Comparison of ENCODE assay signal across 18 cellular contexts in genomic region chr9:98130576-98131228, GRCh38. TPM values are rescaled to one million over a fixed set of nuclear protein-coding genes. Genes with fewer than 3 reads are reported as not detected.
DNase-seq lines count a peak whose midpoint lies in the region; ATAC-seq and TF ChIP-seq lines count a peak whose summit lies in the region.
"Had no signal": no experiment of that assay in that cellular context is flagged by ENCODE, and none has a peak within 500 bp of the region (broad histone marks: within the 10 kb centered on the region; RNA-seq: fewer than 3 reads in every experiment).

No MANE protein-coding gene starts in this region.

- no peak overlapping the region for H3K4me3 Mint-ChIP-seq in central memory CD8-positive, alpha-beta T cell
- no peak overlapping the region for H3K4me3 Mint-ChIP-seq in naive thymus-derived CD4-positive, alpha-beta T cell
- H3K4me3 Mint-ChIP-seq: CD4-positive, CD25-positive, alpha-beta regulatory T cell; HFFc6 had no signal

- H3K4me2 ChIP-seq in hepatocyte: no peak overlapping the region
- H3K4me2 ChIP-seq: A549 had no signal

- DNase-seq in activated naive CD4-positive, alpha-beta T cell treated with anti-CD3 and anti-CD28 coated beads, Interleukin-2, amount 50 U/mL, for 72 hours (ENCODE audit: low spot score in 2 of 2): no peak
- DNase-seq in activated naive CD4-positive, alpha-beta T cell treated with anti-CD3 and anti-CD28 coated beads, Interleukin-2, amount 50 U/mL, for 16 hours: no peak
- DNase-seq in central memory CD8-positive, alpha-beta T cell (ENCODE audit: low spot score in 2 of 2): no peak
- DNase-seq in naive thymus-derived CD4-positive, alpha-beta T cell: no peak
- no peak for DNase-seq in hepatocyte (ENCODE audit: low spot score)
- DNase-seq in H4 (ENCODE audit: low spot score): no peak
- no peak for DNase-seq in ecto neural progenitor cell (ENCODE audit: low spot score)
- DNase-seq in hypothalamus (lab: John Stamatoyannopoulos, UW): no peak
- DNase-seq: CD4-positive, CD25-positive, alpha-beta regulatory T cell; DMS79; GOT3; HFFc6; NCI-H146; NCI-H2081 treated with DMSO at 0.1 percent for 48 hours; NCI-H524 treated with DMSO at 0.1 percent for 48 hours had no signal

- TF ChIP-seq CTCF in hepatocyte (IDR thresholded peaks at IDR 0.05; ENCODE audit: poor library complexity): no peak

- no peaks in the 10 kb centered on the region for H3K9me3 ChIP-seq in naive thymus-derived CD4-positive, alpha-beta T cell (ENCODE audit: control insufficient read depth in 2 of 3, low read length in 3 of 3)
- H3K9me3 ChIP-seq in hepatocyte (ENCODE audit: low read depth): no peaks in the 10 kb centered on the region
- H3K9me3 ChIP-seq: A549 had no signal

- CTCF ChIA-PET in naive thymus-derived CD4-positive, alpha-beta T cell (lab: Charles Lee): no interaction called here

- H3K27me3 Mint-ChIP-seq in central memory CD8-positive, alpha-beta T cell: no peaks in the 10 kb centered on the region
- no peaks in the 10 kb centered on the region for H3K27me3 Mint-ChIP-seq in naive thymus-derived CD4-positive, alpha-beta T cell
- H3K27me3 Mint-ChIP-seq: CD4-positive, CD25-positive, alpha-beta regulatory T cell had no signal

- no peak for ATAC-seq in activated naive CD4-positive, alpha-beta T cell treated with anti-CD3 and anti-CD28 coated beads, Interleukin-2, amount 50 U/mL, for 72 hours
- ATAC-seq in central memory CD8-positive, alpha-beta T cell (replicated peaks; ENCODE audit: extremely low read depth, poor library complexity, severe bottlenecking): no peak
- no peak for ATAC-seq in naive thymus-derived CD4-positive, alpha-beta T cell
- ATAC-seq: A549, GM12878 had no signal

- no peaks in the 10 kb centered on the region for H3K4me1 ChIP-seq in naive thymus-derived CD4-positive, alpha-beta T cell (ENCODE audit: control insufficient read depth in 2 of 2, insufficient read depth in 2 of 2, low read length in 2 of 2)
- no peaks in the 10 kb centered on the region for H3K4me1 ChIP-seq in hepatocyte (ENCODE audit: insufficient read depth)
- H3K4me1 ChIP-seq: A549 had no signal

- WGBS in hepatocyte (ENCODE audit: low lambda C conversion rate, missing lambda C conversion rate): 90% methylated on average over 13 of the region's 13 CpGs

- no peaks in the 10 kb centered on the region for H3K4me1 Mint-ChIP-seq in central memory CD8-positive, alpha-beta T cell
- H3K4me1 Mint-ChIP-seq in naive thymus-derived CD4-positive, alpha-beta T cell: peaks cover 0 to 16% (median 7%) of the 10 kb centered on the region in 7 donors

- intact Hi-C loops in naive thymus-derived CD4-positive, alpha-beta T cell (cut with micrococcal nuclease): no loop called here

- H3K9me2 ChIP-seq in hepatocyte (replicated peaks; ENCODE audit: insufficient read depth): no peaks in the 10 kb centered on the region

- peak overlapping the region; percentile 56 to 77 for H3K27ac Mint-ChIP-seq in activated naive CD4-positive, alpha-beta T cell treated with anti-CD3 and anti-CD28 coated beads, Interleukin-2, amount 50 U/mL, for 72 hours
- peak overlapping the region; percentile 48 for H3K27ac Mint-ChIP-seq in central memory CD8-positive, alpha-beta T cell (ENCODE audit: low read depth)
- H3K27ac Mint-ChIP-seq in naive thymus-derived CD4-positive, alpha-beta T cell: peak overlapping the region in 5 of 9 donors; percentile 41 to 69 (median 49)
- H3K27ac Mint-ChIP-seq: HFFc6 had no signal

- no peaks in the 10 kb centered on the region for H3K27me3 ChIP-seq in naive thymus-derived CD4-positive, alpha-beta T cell (ENCODE audit: control insufficient read depth in 2 of 2, insufficient read depth in 2 of 2, low read length in 2 of 2)
- H3K27me3 ChIP-seq in hepatocyte: no peaks in the 10 kb centered on the region

- peaks cover 0 to 4% of the 10 kb centered on the region in 2 donors for H3K36me3 Mint-ChIP-seq in activated naive CD4-positive, alpha-beta T cell treated with anti-CD3 and anti-CD28 coated beads, Interleukin-2, amount 50 U/mL, for 72 hours
- peaks cover 16% of the 10 kb centered on the region for H3K36me3 Mint-ChIP-seq in central memory CD8-positive, alpha-beta T cell (ENCODE audit: insufficient read depth)
- peaks cover 4 to 47% (median 11%) of the 10 kb centered on the region in 5 donors for H3K36me3 Mint-ChIP-seq in naive thymus-derived CD4-positive, alpha-beta T cell

- H3K4me3 ChIP-seq in naive thymus-derived CD4-positive, alpha-beta T cell (ENCODE audit: low read length): no peak overlapping the region
- H3K4me3 ChIP-seq in hepatocyte: no peak overlapping the region
- H3K4me3 ChIP-seq: A549, GM12878 had no signal

- H3K27ac ChIP-seq in naive thymus-derived CD4-positive, alpha-beta T cell (ENCODE audit: low read depth, low read length): no peak overlapping the region
- H3K27ac ChIP-seq in hepatocyte: no peak overlapping the region
- H3K27ac ChIP-seq: A549, HL-60 had no signal

- H4K20me1 ChIP-seq in hepatocyte (ENCODE audit: insufficient read depth, poor library complexity, severe bottlenecking): no peaks in the 10 kb centered on the region

- POLR2A ChIA-PET in naive thymus-derived CD4-positive, alpha-beta T cell (lab: Charles Lee): no interaction called here

- peaks cover 0 to 78% (median 0%) of the 10 kb centered on the region in 3 experiments for H3K36me3 ChIP-seq in naive thymus-derived CD4-positive, alpha-beta T cell (ENCODE audit: control insufficient read depth in 2 of 3, insufficient read depth in 3 of 3, low read length in 3 of 3)
- H3K36me3 ChIP-seq in hepatocyte (replicated peaks; ENCODE audit: insufficient read depth, low read depth): no peaks in the 10 kb centered on the region

- H3K9me3 Mint-ChIP-seq in activated naive CD4-positive, alpha-beta T cell treated with anti-CD3 and anti-CD28 coated beads, Interleukin-2, amount 50 U/mL, for 72 hours: no peaks in the 10 kb centered on the region
- H3K9me3 Mint-ChIP-seq in central memory CD8-positive, alpha-beta T cell: no peaks in the 10 kb centered on the region
- no peaks in the 10 kb centered on the region for H3K9me3 Mint-ChIP-seq in naive thymus-derived CD4-positive, alpha-beta T cell
- H3K9me3 Mint-ChIP-seq: CD4-positive, CD25-positive, alpha-beta regulatory T cell; HFFc6 had no signal

- H2AFZ ChIP-seq in hepatocyte: no peak overlapping the region

- no peaks in the 10 kb centered on the region for H3K79me2 ChIP-seq in hepatocyte

RNA-seq across cellular contexts. Expression of gene TRIM14, which starts 11.7 kb away (rescaled TPM):
- total RNA-seq in activated naive CD4-positive, alpha-beta T cell treated with anti-CD3 and anti-CD28 coated beads, Interleukin-2, amount 50 U/mL, for 72 hours: 10 to 100 TPM; 37.3 to 59.3 TPM
- total RNA-seq in naive thymus-derived CD4-positive, alpha-beta T cell: 100 to 1,000 TPM in 1 of 5 experiments, 10 to 100 TPM in 4; 54.1 to 114 (median 79.7) TPM
- 100 to 1,000 TPM in 1 of 2 donors, 10 to 100 TPM in 1; 57.8 to 107 TPM for polyA plus RNA-seq in naive thymus-derived CD4-positive, alpha-beta T cell
- 10.0 and 12.2 TPM in 2 replicates for total RNA-seq in hepatocyte
- 7.4 and 8.1 TPM in 2 replicates for polyA plus RNA-seq in hepatocyte
- total RNA-seq in H4 (2014; rRNA removed; shearing (Covaris generic)): 17.8 and 18.9 TPM in 2 replicates
